Comparison of ENCODE assay signal across 30 cellular contexts in the genomic region with DNA sequence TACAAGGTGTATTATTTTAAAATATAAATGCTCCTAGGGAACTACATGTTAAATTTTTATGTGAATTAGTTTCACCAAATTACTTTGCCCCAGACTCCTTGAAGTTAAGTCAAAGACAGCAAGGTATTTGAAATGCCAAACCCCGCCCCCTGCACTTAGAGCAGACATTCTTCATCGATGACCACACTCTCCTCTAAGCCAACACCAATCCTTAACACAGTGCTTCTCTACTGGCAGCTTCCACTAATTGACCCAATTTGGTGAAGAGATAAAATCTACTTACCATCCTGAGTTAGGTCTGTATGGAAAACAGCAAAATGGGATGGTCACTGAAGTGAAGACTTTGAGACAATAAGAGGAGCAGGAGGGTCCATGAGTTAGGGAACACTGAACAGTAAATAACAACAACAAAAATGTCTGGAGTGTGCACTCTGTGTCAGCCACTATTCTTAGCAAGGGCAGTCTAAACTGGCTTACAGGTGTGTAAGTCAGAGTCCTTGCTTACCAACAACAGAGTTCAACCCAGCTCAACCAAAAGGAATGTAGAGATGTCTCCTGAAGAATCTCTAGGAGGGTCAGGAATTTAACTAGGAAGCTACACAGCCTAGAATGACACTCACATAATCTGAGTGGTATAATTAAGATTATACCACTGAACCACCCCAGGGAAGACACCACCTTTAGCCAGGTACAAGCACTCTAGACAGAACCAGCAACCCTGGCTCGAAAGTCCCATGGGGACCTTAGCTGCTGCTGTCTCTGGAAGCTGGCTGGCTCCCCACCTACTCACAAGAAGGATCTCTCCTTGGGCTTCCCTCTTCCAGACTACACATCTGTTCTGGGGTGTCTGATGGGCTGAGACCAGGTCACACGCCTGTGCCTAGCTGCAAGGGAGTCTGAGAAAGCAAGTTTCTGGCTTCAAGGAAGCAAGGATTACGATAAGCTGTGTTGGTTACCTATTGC. TPM values are rescaled to one million over a fixed set of nuclear protein-coding genes. Genes with fewer than 3 reads are reported as not detected.
DNase-seq lines count a peak whose midpoint lies in the region; ATAC-seq and TF ChIP-seq lines count a peak whose summit lies in the region.
"Had no signal": no experiment of that assay in that cellular context is flagged by ENCODE, and none has a peak within 500 bp of the region (broad histone marks: within the 10 kb centered on the region; RNA-seq: fewer than 3 reads in every experiment).

No MANE protein-coding gene starts in this region.

- no peak overlapping the region for H2BK120ac ChIP-seq in mesendoderm (ENCODE audit: low read depth, low read length)

- H3K18ac ChIP-seq in mesendoderm (ENCODE audit: low read length): no peak overlapping the region

- H3K79me1 ChIP-seq in mesendoderm (ENCODE audit: low read length): no peaks in the 10 kb centered on the region

- H3K56ac ChIP-seq in mesendoderm (ENCODE audit: low read length): no peak overlapping the region

- H4K8ac ChIP-seq in mesendoderm (ENCODE audit: low read depth, low read length): no peak overlapping the region

- H2BK15ac ChIP-seq in mesendoderm (replicated peaks; ENCODE audit: low read depth): no peak overlapping the region

- H3K4me3 ChIP-seq in HEK293 (ENCODE audit: low read depth, low read length) (no peak overlapping the region), mesendoderm (ENCODE audit: low read length) (no peak overlapping the region), osteoblast (ENCODE audit: insufficient read depth, low read length) (no peak overlapping the region)
- H3K4me3 ChIP-seq: lung, right atrium auricular region, SK-N-MC, upper lobe of right lung had no signal

- H3K4me1 ChIP-seq in HEK293 (ENCODE audit: control insufficient read depth, insufficient read depth, low read length) (no peaks in the 10 kb centered on the region), mesendoderm (ENCODE audit: control insufficient read depth, low read depth, low read length) (no peaks in the 10 kb centered on the region), osteoblast (ENCODE audit: insufficient read depth, low read length) (no peaks in the 10 kb centered on the region)
- H3K4me1 ChIP-seq: parathyroid adenoma, right atrium auricular region, upper lobe of right lung had no signal

- no peaks in the 10 kb centered on the region for H3K36me3 ChIP-seq in HEK293 (ENCODE audit: control insufficient read depth in 2 of 2, insufficient read depth in 1 of 2, low read length in 2 of 2)
- no peaks in the 10 kb centered on the region for H3K36me3 ChIP-seq in mesendoderm (ENCODE audit: control insufficient read depth, insufficient read depth, low read length)
- H3K36me3 ChIP-seq in osteoblast (ENCODE audit: insufficient read depth, low read length): no peaks in the 10 kb centered on the region
- H3K36me3 ChIP-seq: right atrium auricular region, upper lobe of right lung had no signal

- TF ChIP-seq CTCF in HEK293 (tag by site-specific recombination; IDR thresholded peaks at IDR 0.05): no peak
- TF ChIP-seq CTCF in osteoblast (IDR thresholded peaks at IDR 0.05; ENCODE audit: extremely low read depth, low read depth, low read length): no peak

- H3K27me3 ChIP-seq in mesendoderm (ENCODE audit: insufficient read depth, low read length, poor library complexity) (no peaks in the 10 kb centered on the region), osteoblast (ENCODE audit: insufficient read depth, low read length) (no peaks in the 10 kb centered on the region)
- H3K27me3 ChIP-seq: right atrium auricular region had no signal

- no peak overlapping the region for H3K9ac ChIP-seq in mesendoderm (ENCODE audit: low read length)
- H3K9ac ChIP-seq: parathyroid adenoma had no signal

- CTCF ChIA-PET in HEK293 (lab: Yijun Ruan, JAX): interaction anchor here (0.8 to 1.4 kb wide), 2 partner anchors 11 to 66 kb away, joined by 3 read pairs; no protein-coding TSS in a partner anchor

- no CpG with 5 or more reads among the region's 5 CpGs for WGBS in mesendoderm (ENCODE audit: extremely low coverage, insufficient coverage, low lambda C conversion rate)

- H3K23ac ChIP-seq in mesendoderm (ENCODE audit: low read length): no peak overlapping the region

- POLR2A ChIA-PET in HEK293 (lab: Yijun Ruan, JAX): interaction anchor here (1.0 to 1.7 kb wide), 6 partner anchors 9 to 273 kb away, joined by 3 to 6 read pairs (median 3); partner anchors contain the start of genes MED10, TENT4A and UBE2QL1

- H3K79me2 ChIP-seq in mesendoderm (ENCODE audit: control insufficient read depth, insufficient read depth, low read length): no peaks in the 10 kb centered on the region
- no peaks in the 10 kb centered on the region for H3K79me2 ChIP-seq in osteoblast (ENCODE audit: insufficient read depth, low read length)
- H3K79me2 ChIP-seq: parathyroid adenoma had no signal

- H3K27ac ChIP-seq in HEK293 (ENCODE audit: extremely low read depth, low read depth, low read length) (no peak overlapping the region), mesendoderm (ENCODE audit: low read depth, low read length) (no peak overlapping the region), osteoblast (ENCODE audit: low read depth, low read length) (no peak overlapping the region)
- H3K27ac ChIP-seq: C4-2B, parathyroid adenoma, right atrium auricular region, SK-N-MC, upper lobe of right lung had no signal

- no peak overlapping the region for H3K4ac ChIP-seq in mesendoderm (ENCODE audit: low read depth, low read length)

- H4K20me1 ChIP-seq in osteoblast (ENCODE audit: insufficient read depth, low read length): no peaks in the 10 kb centered on the region

- no peak overlapping the region for H3K4me2 ChIP-seq in mesendoderm (ENCODE audit: low read length)
- H3K4me2 ChIP-seq in osteoblast (ENCODE audit: insufficient read depth, low read length): no peak overlapping the region

- ATAC-seq in HG02885 (IDR thresholded peaks at IDR 0.05; ENCODE audit: poor library complexity, unreplicated experiment): no peak
- ATAC-seq: activated CD8-positive, alpha-beta T cell treated with anti-CD3 and anti-CD28 coated beads, Interleukin-2, amount 10 ng/mL, durations not matched to agents 7 days and 5 days; stimulated activated effector memory CD8-positive, alpha-beta T cell treated with anti-CD3 and anti-CD28 coated beads, Interleukin-12 subunit alpha, Interleukin-12 subunit beta, amount 100 ng/mL, for 72 hours; upper lobe of right lung had no signal

- H2BK5ac ChIP-seq in mesendoderm (ENCODE audit: low read length): no peak overlapping the region

- peaks cover 4% of the 10 kb centered on the region; the same call in 1 of the 2 replicates for H3K9me3 ChIP-seq in HEK293 (ENCODE audit: control insufficient read depth, insufficient read depth, low read depth, low read length)
- H3K9me3 ChIP-seq in osteoblast (ENCODE audit: low read depth, low read length): no peaks in the 10 kb centered on the region
- H3K9me3 ChIP-seq: upper lobe of right lung had no signal

- no peak overlapping the region for H2AK5ac ChIP-seq in mesendoderm (ENCODE audit: low read length)

- H4K5ac ChIP-seq in mesendoderm (ENCODE audit: low read length): no peak overlapping the region

- no peak overlapping the region for H2AFZ ChIP-seq in osteoblast (ENCODE audit: low read length)
- H2AFZ ChIP-seq: parathyroid adenoma had no signal

- DNase-seq in Daoy (ENCODE audit: low read depth): peak; percentile 62
- DNase-seq in astrocyte of the hippocampus (ENCODE audit: low read depth, low spot score): peak; percentile 33
- peak; percentile 87 for DNase-seq in mesendoderm
- no peak for DNase-seq in OCI-M1 (lab: John Stamatoyannopoulos, UW)
- DNase-seq in osteoblast (ENCODE audit: insufficient read length, low spot score, missing footprints): no peak
- no peak for DNase-seq in stimulated activated CD4-positive, alpha-beta T cell treated with anti-CD3 and anti-CD28 coated beads, Interleukin-4, amount 100 ng/mL, for 1 hour
- DNase-seq: activated CD8-positive, alpha-beta T cell treated with anti-CD3 and anti-CD28 coated beads, Interleukin-2, amount 10 ng/mL, durations not matched to agents 7 days and 5 days; activated effector memory CD4-positive, alpha-beta T cell treated with Interleukin-2 at 50 U/mL for 16 hours; aorta; Calu3; DND-41; kidney; NCI-H1436; NCI-H2107; NCI-H748 treated with DMSO at 0.1 percent for 48 hours; RPMI8226; stimulated activated CD4-positive, alpha-beta T cell treated with anti-CD3 and anti-CD28 coated beads, Interleukin-4, amount 100 ng/mL, for 24 hours; substantia nigra; upper lobe of right lung had no signal

TF ChIP-seq in HEK293, 187 proteins besides CTCF, POLR2A, EP300 and RAD21 (continues in another document):
- TF ChIP-seq ZNF366 (tag by site-specific recombination; conservative IDR thresholded peaks at IDR 0.05) (peak; percentile 35; the same call in 1 of the 2 replicates), ZNF600 (tag by site-specific recombination; IDR thresholded peaks at IDR 0.05) (peak; percentile 75), ZNF114 (tag by site-specific recombination; IDR thresholded peaks at IDR 0.05) (no peak), ZNF155 (tag by site-specific recombination; IDR thresholded peaks at IDR 0.05) (no peak)

RNA-seq across cellular contexts. Expression of gene UBE2QL1, which starts 8.8 kb away (rescaled TPM):
- 0.40 and 0.65 TPM in 2 replicates for total RNA-seq in Daoy (2014; rRNA removed; shearing (Covaris generic))
- polyA plus RNA-seq in mesendoderm (2013, experiment 1 of 2): 0.32 TPM
- 0.36 TPM for polyA plus RNA-seq in mesendoderm (2013, experiment 2 of 2)
- under 0.01 and 0.29 TPM in 2 replicates for total RNA-seq in osteoblast
- total RNA-seq: activated CD8-positive, alpha-beta T cell treated with anti-CD3 and anti-CD28 coated beads, Interleukin-2, amount 10 ng/mL, durations not matched to agents 7 days and 5 days; Calu3; glomerular endothelial cell; MCF 10A; T-helper 2 cell treated with Interferon-gamma antibody and Interleukin-4, amounts not matched to agents 100 ng/mL and 5 ng/mL, for 36 hours; upper lobe of right lung had no signal

Comparison
In these comparisons a context has a peak if more than half of its experiments do, and no peak if none do; other contexts are left out.
1. DNase-seq: peak in Daoy (single experiment), astrocyte of the hippocampus (single experiment) and mesendoderm (single experiment); none in OCI-M1 (single experiment), osteoblast (single experiment) and stimulated activated CD4-positive, alpha-beta T cell treated with anti-CD3 and anti-CD28 coated beads, Interleukin-4, amount 100 ng/mL, for 1 hour (single experiment).